Comparison of ENCODE assay signal across 8 cellular contexts in the genomic region with DNA sequence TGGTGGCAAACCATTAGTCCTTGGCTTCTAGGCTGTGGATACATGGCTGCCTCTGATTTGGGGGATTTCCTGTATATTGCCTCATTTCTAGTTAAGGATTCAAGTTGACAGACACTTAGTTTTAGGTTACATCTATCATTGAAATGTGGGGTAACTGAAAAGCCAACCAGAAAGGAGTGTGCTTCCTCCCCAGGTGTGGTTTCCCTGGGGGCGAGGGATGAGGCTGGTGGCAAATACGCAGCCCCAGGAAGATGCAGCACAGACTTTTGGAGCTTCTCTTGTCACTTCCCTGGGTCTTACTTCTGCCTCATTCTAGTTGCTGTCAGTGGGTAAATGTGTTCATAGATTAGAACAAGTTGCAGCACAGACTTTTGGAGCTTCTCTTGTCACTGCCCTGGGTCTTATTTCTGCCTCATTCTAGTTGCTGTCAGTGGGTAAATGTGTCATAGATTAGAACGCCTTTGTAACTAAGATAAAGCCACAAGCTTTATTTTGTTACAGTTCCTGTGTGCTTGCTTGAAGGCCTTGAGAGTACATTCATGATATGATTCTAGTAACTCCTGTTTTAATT.
DNase-seq lines count a peak whose midpoint lies in the region; ATAC-seq, FAIRE-seq and TF ChIP-seq lines count a peak whose summit lies in the region.

No MANE protein-coding gene starts in this region.

- 48% methylated on average over 3 of the region's 3 CpGs for WGBS in smooth muscle cell (ENCODE audit: low lambda C conversion rate)

- no peak for ATAC-seq in HCT116
- peak; percentile 76 for ATAC-seq in effector memory CD8-positive, alpha-beta T cell (replicated peaks)

- peaks cover 27% of the 10 kb centered on the region for H3K36me3 Mint-ChIP-seq in effector memory CD8-positive, alpha-beta T cell (ENCODE audit: insufficient read depth)

- H4K20me1 ChIP-seq in HCT116 (ENCODE audit: insufficient read depth) (no peaks in the 10 kb centered on the region), smooth muscle cell (ENCODE audit: low read depth) (peaks cover 7% of the 10 kb centered on the region)

- POLR2A ChIA-PET in HCT116 (lab: Charles Lee), result no interaction called here

- H3K4me3 Mint-ChIP-seq in effector memory CD8-positive, alpha-beta T cell, result peak overlapping the region; percentile 49 to 63

- peaks cover 49 to 52% of the 10 kb centered on the region in 2 donors for H3K4me1 Mint-ChIP-seq in effector memory CD8-positive, alpha-beta T cell (ENCODE audit: low read depth in 2 of 2)

- H3F3A ChIP-seq in smooth muscle cell (ENCODE audit: low read depth), result peaks cover 15% of the 10 kb centered on the region

- BruUV-seq in HCT116 (replicated peaks; lab: Mats Ljungman, UMichigan), result no TSS peak

- no peaks in the 10 kb centered on the region for H3K9me3 ChIP-seq in HCT116 (ENCODE audit: control insufficient read depth in 1 of 2, insufficient read depth in 1 of 2, low read depth in 1 of 2, low read length in 2 of 2)
- H3K9me3 ChIP-seq in smooth muscle cell (replicated peaks; ENCODE audit: low read depth), result no peaks in the 10 kb centered on the region

- intact Hi-C loops in HCT116 (cut with micrococcal nuclease), result no loop called here

- peak overlapping the region; percentile 93 to 97 for H3K27ac Mint-ChIP-seq in effector memory CD8-positive, alpha-beta T cell

- H3K27ac ChIP-seq in HCT116 (ENCODE audit: low read depth, low read length) (no peak overlapping the region), smooth muscle cell (ENCODE audit: low read depth) (peak overlapping the region; percentile 81)

- no peak for FAIRE-seq in GM12892 (lab: Jason Lieb, UNC)

- H3K9ac ChIP-seq in HCT116 (ENCODE audit: low read length) (no peak overlapping the region), smooth muscle cell (ENCODE audit: low read depth) (peak overlapping the region; percentile 21)

- H3K79me2 ChIP-seq in HCT116 (ENCODE audit: insufficient read depth, low read length) (no peaks in the 10 kb centered on the region), smooth muscle cell (ENCODE audit: low read depth) (no peaks in the 10 kb centered on the region)

- TF ChIP-seq CTCF in HCT116 (IDR thresholded peaks at IDR 0.05 in 2 of 3, conservative IDR thresholded peaks at IDR 0.05 in 1 of 3; ENCODE audit: borderline replicate concordance in 1 of 3, insufficient read depth in 1 of 3, low read depth in 2 of 3, low read length in 2 of 3) (no peak), smooth muscle cell (IDR thresholded peaks at IDR 0.05; ENCODE audit: borderline replicate concordance, insufficient read depth, poor library complexity, severe bottlenecking) (no peak)

- no peaks in the 10 kb centered on the region for H3K9me3 Mint-ChIP-seq in effector memory CD8-positive, alpha-beta T cell

- H3K4me2 ChIP-seq in HCT116 (ENCODE audit: low read length) (peak overlapping the region; percentile 27), smooth muscle cell (peak overlapping the region; percentile 52)

- RAD21 ChIA-PET in HCT116 (lab: Charles Lee; ENCODE audit: low non-redundant PET in 1 of 2, low total read pairs in 2 of 2, uncharacterized antibody in 2 of 2, unreplicated experiment in 2 of 2), result no interaction called here

- no peak for TF ChIP-seq RAD21 in HCT116 (IDR thresholded peaks at IDR 0.05; ENCODE audit: low read depth)

- H3K27me3 Mint-ChIP-seq in effector memory CD8-positive, alpha-beta T cell, result no peaks in the 10 kb centered on the region

- H3K9me2 ChIP-seq in HCT116 (ENCODE audit: insufficient read depth), result no peaks in the 10 kb centered on the region

- no peak for TF ChIP-seq POLR2A in HCT116 (IDR thresholded peaks at IDR 0.05; ENCODE audit: borderline replicate concordance, extremely low read depth, insufficient read depth, insufficient read length)
- no peak for TF ChIP-seq POLR2A in GM12892 (IDR thresholded peaks at IDR 0.05; ENCODE audit: low read depth, low read length)

- no peak for DNase-seq in HCT116 (ENCODE audit: low read depth, low spot score)
- peak; percentile 33 to 46 for DNase-seq in activated CD4-positive, alpha-beta T cell treated with anti-CD3 and anti-CD28 coated beads for 4 hours
- peak; percentile 60 to 67 (median 60) for DNase-seq in effector memory CD8-positive, alpha-beta T cell
- DNase-seq in smooth muscle cell (lab: John Stamatoyannopoulos, UW; ENCODE audit: unreplicated experiment), result no peak
- no peak for DNase-seq in GM12892 (ENCODE audit: insufficient read length)
- no peak for DNase-seq in cerebellar cortex (ENCODE audit: low spot score)
- no peak for DNase-seq in dedifferentiated amniotic fluid mesenchymal stem cell (ENCODE audit: extremely low spot score)
- no peak for DNase-seq in NCI-H187 treated with DMSO at 0.1 percent for 48 hours (lab: John Stamatoyannopoulos, UW)

- H3K4me1 ChIP-seq in HCT116 (ENCODE audit: control insufficient read depth in 1 of 2, insufficient read depth in 2 of 2, low read length in 2 of 2), result peaks cover 5 to 12% of the 10 kb centered on the region in 2 experiments
- H3K4me1 ChIP-seq in smooth muscle cell (ENCODE audit: low read depth), result peaks cover 5% of the 10 kb centered on the region

- H2AFZ ChIP-seq in HCT116 (ENCODE audit: low read depth, low read length, poor library complexity, severe bottlenecking) (no peak overlapping the region), smooth muscle cell (ENCODE audit: low read depth) (no peak overlapping the region)

- CTCF ChIA-PET in HCT116 (lab: Charles Lee), result no interaction called here

- H3K4me3 ChIP-seq in HCT116 (replicated peaks in 1 of 2; ENCODE audit: low read depth in 1 of 2, low read length in 2 of 2) (no peak overlapping the region), smooth muscle cell (no peak overlapping the region)

- H3K27me3 ChIP-seq in HCT116 (ENCODE audit: insufficient read depth, low read length), result no peaks in the 10 kb centered on the region
- H3K27me3 ChIP-seq in smooth muscle cell (ENCODE audit: low read depth), result no peaks in the 10 kb centered on the region

- H3K36me3 ChIP-seq in HCT116 (ENCODE audit: control insufficient read depth in 1 of 2, insufficient read depth in 2 of 2, low read length in 2 of 2), result no peaks in the 10 kb centered on the region
- H3K36me3 ChIP-seq in smooth muscle cell (ENCODE audit: low read depth), result no peaks in the 10 kb centered on the region

TF ChIP-seq in HCT116, 20 proteins besides CTCF, POLR2A, EP300 and RAD21:
- TF ChIP-seq YY1 (IDR thresholded peaks at IDR 0.05; ENCODE audit: extremely low read depth, insufficient replicate concordance, low read depth, low read length), result no peak
- TF ChIP-seq SRF (IDR thresholded peaks at IDR 0.05; ENCODE audit: low read depth), result no peak
- no peak for TF ChIP-seq ZFX (IDR thresholded peaks at IDR 0.05)
- TF ChIP-seq EGR1 (IDR thresholded peaks at IDR 0.05; ENCODE audit: low read depth), result no peak
- TF ChIP-seq ZBTB33 (IDR thresholded peaks at IDR 0.05; ENCODE audit: extremely low read depth, insufficient replicate concordance, low read length), result no peak
- TF ChIP-seq EZH2 (IDR thresholded peaks at IDR 0.05), result no peak
- no peak for TF ChIP-seq EZH2phosphoT487 (IDR thresholded peaks at IDR 0.05; ENCODE audit: borderline replicate concordance)
- no peak for TF ChIP-seq ELF1 (IDR thresholded peaks at IDR 0.05; ENCODE audit: borderline replicate concordance, low read depth)
- no peak for TF ChIP-seq SIN3A (IDR thresholded peaks at IDR 0.05; ENCODE audit: low read depth)
- TF ChIP-seq SP1 (IDR thresholded peaks at IDR 0.05; ENCODE audit: low read depth), result no peak

Comparison
In these comparisons a context has a peak if more than half of its experiments do, and no peak if none do; other contexts are left out.
1. DNase-seq: peak in activated CD4-positive, alpha-beta T cell treated with anti-CD3 and anti-CD28 coated beads for 4 hours (2 of 2) and effector memory CD8-positive, alpha-beta T cell (3 of 3); none in HCT116 (single experiment), smooth muscle cell (single experiment), GM12892 (single experiment), cerebellar cortex (single experiment), dedifferentiated amniotic fluid mesenchymal stem cell (single experiment) and NCI-H187 treated with DMSO at 0.1 percent for 48 hours (single experiment).